ENCODE assay signal across 28 cellular contexts in genomic region chr14:65234752-65235361, GRCh38.
"Had no signal": no experiment of that assay in that cellular context is flagged by ENCODE, and none has a peak within 500 bp of the region (broad histone marks: within the 10 kb centered on the region; RNA-seq: fewer than 3 reads in every experiment).

No MANE protein-coding gene starts in this region.

- ATAC-seq: activated CD4-positive, CD25-positive, alpha-beta regulatory T cell treated with anti-CD3 and anti-CD28 coated beads, Interleukin-2, amount 50 U/mL, for 24 hours; activated T-cell treated with anti-CD3 and anti-CD28 coated beads, Interleukin-2, amount 50 U/mL, for 4 hours; esophagus mucosa; pancreas; psoas muscle; T-cell had no signal

- H3K9me3 Mint-ChIP-seq: activated CD4-positive, alpha-beta T cell treated with anti-CD3 and anti-CD28 coated beads, Interleukin-2, amount 10 ng/mL, durations not matched to agents 7 days and 5 days; activated T-cell treated with anti-CD3 and anti-CD28 coated beads, Interleukin-2, amount 50 U/mL, for 4 hours; stimulated activated naive CD8-positive, alpha-beta T cell treated with anti-CD3 and anti-CD28 coated beads, Interleukin-15, Interleukin-2, amounts not matched to agents 100 ng/mL and 50 ng/mL, for 24 hours; T-cell; T-helper 2 cell treated with Interferon-gamma antibody and Interleukin-4, amounts not matched to agents 5 μg/mL and 100 μg/mL, for 36 hours had no signal

- H3K4me3 Mint-ChIP-seq: activated CD4-positive, alpha-beta T cell treated with anti-CD3 and anti-CD28 coated beads, Interleukin-2, amount 10 ng/mL, durations not matched to agents 7 days and 5 days; activated naive CD8-positive, alpha-beta T cell treated with anti-CD3 and anti-CD28 coated beads for 36 hours; activated T-cell treated with anti-CD3 and anti-CD28 coated beads, Interleukin-2, amount 50 U/mL, for 4 hours; nephron; stimulated activated naive CD8-positive, alpha-beta T cell treated with anti-CD3 and anti-CD28 coated beads, Interleukin-15, Interleukin-2, amounts not matched to agents 100 ng/mL and 50 ng/mL, for 24 hours; T-cell; T-helper 2 cell treated with Interferon-gamma antibody and Interleukin-4, amounts not matched to agents 5 μg/mL and 100 μg/mL, for 36 hours had no signal

- H3K36me3 Mint-ChIP-seq: activated naive CD8-positive, alpha-beta T cell treated with anti-CD3 and anti-CD28 coated beads for 36 hours; T-cell had no signal

- DNase-seq: activated CD4-positive, alpha-beta T cell treated with anti-CD3 and anti-CD28 coated beads, Interleukin-2, amount 10 ng/mL, durations not matched to agents 7 days and 5 days; activated naive CD4-positive, alpha-beta T cell treated with Interleukin-2 at 50 U/mL for 16 hours; activated naive CD8-positive, alpha-beta T cell treated with anti-CD3 and anti-CD28 coated beads for 36 hours; activated T-cell treated with anti-CD3 and anti-CD28 coated beads, Interleukin-2, amount 50 U/mL, for 4 hours; amniotic stem cell; dermis blood vessel endothelial cell; effector memory CD4-positive, alpha-beta T cell; glutamatergic neuron; kidney glomerular epithelial cell; left ventricle myocardium inferior; pancreas; psoas muscle; stimulated activated CD4-positive, alpha-beta T cell treated with anti-CD3 and anti-CD28 coated beads, Interleukin-12 subunit alpha, Interleukin-12 subunit beta, amount 100 ng/mL, for 4 hours; stimulated activated CD4-positive, alpha-beta T cell treated with anti-CD3 and anti-CD28 coated beads, Interleukin-4, amount 100 ng/mL, for 4 hours; T-cell; uterus had no signal

- H3K27me3 ChIP-seq: cardiac muscle cell, hepatocyte, pancreas, right atrium auricular region, tibial nerve, uterus had no signal

- H3K27ac ChIP-seq: cardiac muscle cell, hepatocyte, left ventricle myocardium inferior, pancreas, psoas muscle, right atrium auricular region, uterus, VCaP had no signal

- H3K9me3 ChIP-seq: left ventricle myocardium inferior, pancreas, psoas muscle, right atrium auricular region, tibial nerve, uterus had no signal

- FAIRE-seq: endothelial cell of umbilical vein, frontal cortex, pancreas had no signal

- H3K4me1 ChIP-seq: psoas muscle, uterus had no signal

- H3K4me2 ChIP-seq: hepatocyte had no signal

- H3K36me3 ChIP-seq: cardiac muscle cell, left ventricle myocardium inferior, pancreas, right atrium auricular region, tibial nerve, uterus had no signal

- H3K4me3 ChIP-seq: cardiac muscle cell, hepatocyte, left ventricle myocardium inferior, pancreas, psoas muscle, right atrium auricular region, tibial nerve, uterus had no signal

- H2AFZ ChIP-seq: hepatocyte had no signal

- H3K27me3 Mint-ChIP-seq: activated CD4-positive, alpha-beta T cell treated with anti-CD3 and anti-CD28 coated beads, Interleukin-2, amount 10 ng/mL, durations not matched to agents 7 days and 5 days; activated naive CD8-positive, alpha-beta T cell treated with anti-CD3 and anti-CD28 coated beads for 36 hours; stimulated activated naive CD8-positive, alpha-beta T cell treated with anti-CD3 and anti-CD28 coated beads, Interleukin-15, Interleukin-2, amounts not matched to agents 100 ng/mL and 50 ng/mL, for 24 hours; T-cell had no signal

- H3K79me2 ChIP-seq: hepatocyte had no signal

- H3K27ac Mint-ChIP-seq: activated CD4-positive, alpha-beta T cell treated with anti-CD3 and anti-CD28 coated beads, Interleukin-2, amount 10 ng/mL, durations not matched to agents 7 days and 5 days; activated naive CD8-positive, alpha-beta T cell treated with anti-CD3 and anti-CD28 coated beads for 36 hours; nephron; stimulated activated naive CD8-positive, alpha-beta T cell treated with anti-CD3 and anti-CD28 coated beads, Interleukin-15, Interleukin-2, amounts not matched to agents 100 ng/mL and 50 ng/mL, for 24 hours; T-cell; T-helper 2 cell treated with Interferon-gamma antibody and Interleukin-4, amounts not matched to agents 5 μg/mL and 100 μg/mL, for 36 hours had no signal
